23 cellular contexts compared by ENCODE assay signal in genomic region chr9:114233806-114234205, GRCh38.
DNase-seq lines count a peak whose midpoint lies in the region; ATAC-seq and TF ChIP-seq lines count a peak whose summit lies in the region.
"Had no signal": no experiment of that assay in that cellular context is flagged by ENCODE, and none has a peak within 500 bp of the region (broad histone marks: within the 10 kb centered on the region; RNA-seq: fewer than 3 reads in every experiment).

No MANE protein-coding gene starts in this region.

- TF ChIP-seq CTCF in adrenal gland (IDR thresholded peaks at IDR 0.05) (peak in 1 of 6 experiments; percentile 9), heart left ventricle (IDR thresholded peaks at IDR 0.05) (no peak), testis (IDR thresholded peaks at IDR 0.05) (no peak)

- no peak overlapping the region for H3K4me3 ChIP-seq in adrenal gland
- no peak overlapping the region for H3K4me3 ChIP-seq in heart left ventricle
- no peak overlapping the region for H3K4me3 ChIP-seq in muscle layer of duodenum (ENCODE audit: low read depth in 1 of 2, low read length in 2 of 2)
- no peak overlapping the region for H3K4me3 ChIP-seq in testis

- H3K36me3 ChIP-seq in adrenal gland (replicated peaks in 1 of 2), result no peaks in the 10 kb centered on the region
- H3K36me3 ChIP-seq in heart left ventricle, result no peaks in the 10 kb centered on the region
- no peaks in the 10 kb centered on the region for H3K36me3 ChIP-seq in muscle layer of duodenum (ENCODE audit: control insufficient read depth in 1 of 2, insufficient read depth in 2 of 2, low read length in 2 of 2)
- H3K36me3 ChIP-seq in testis (ENCODE audit: low read depth, missing control alignments), result no peaks in the 10 kb centered on the region
- H3K36me3 ChIP-seq: neutrophil had no signal

- TF ChIP-seq POLR2A in adrenal gland (IDR thresholded peaks at IDR 0.05) (no peak), heart left ventricle (IDR thresholded peaks at IDR 0.05) (no peak), testis (IDR thresholded peaks at IDR 0.05) (no peak)

- H3K27me3 ChIP-seq in adrenal gland (no peaks in the 10 kb centered on the region), heart left ventricle (no peaks in the 10 kb centered on the region), muscle layer of duodenum (ENCODE audit: low read depth, low read length) (no peaks in the 10 kb centered on the region), testis (no peaks in the 10 kb centered on the region)

- no peaks in the 10 kb centered on the region for H3K4me1 Mint-ChIP-seq in stimulated activated effector memory CD8-positive, alpha-beta T cell treated with anti-CD3 and anti-CD28 coated beads, Interleukin-12 subunit alpha, Interleukin-12 subunit beta, amount 100 ng/mL, for 72 hours
- H3K4me1 Mint-ChIP-seq: activated B cell treated with CpG ODN at 0.5 μM for 24 hours; activated T-helper 17 cell treated with anti-CD3 and anti-CD28 coated beads, Interleukin-2, amount 50 U/mL, for 72 hours had no signal

- H3K27ac ChIP-seq in adrenal gland (peak overlapping the region in 2 of 5 donors; percentile 40 to 60), heart left ventricle (peak overlapping the region in 6 of 12 donors; percentile 37 to 64 (median 50)), muscle layer of duodenum (ENCODE audit: low read length) (peak overlapping the region; percentile 33), testis (peak overlapping the region; percentile 26 to 74)
- H3K27ac ChIP-seq: neutrophil, RWPE1 had no signal

- no peaks in the 10 kb centered on the region for H3K36me3 Mint-ChIP-seq in stimulated activated effector memory CD8-positive, alpha-beta T cell treated with anti-CD3 and anti-CD28 coated beads, Interleukin-12 subunit alpha, Interleukin-12 subunit beta, amount 100 ng/mL, for 72 hours
- H3K36me3 Mint-ChIP-seq: activated naive CD4-positive, alpha-beta T cell treated with anti-CD3 and anti-CD28 coated beads, Interleukin-2, amount 50 U/mL, for 72 hours; CD14-positive monocyte had no signal

- WGBS in adrenal gland, 4 donors, result 58 to 71% (median 61%) methylated on average over 6 of the region's 6 CpGs
- 51 to 66% (median 59%) methylated on average over 6 of the region's 6 CpGs for WGBS in heart left ventricle, 4 donors
- WGBS in testis, 2 donors, result 50% methylated on average over 6 of the region's 6 CpGs

- peak in 2 of 4 donors; percentile 55 to 62 for ATAC-seq in heart left ventricle
- no peak for ATAC-seq in stimulated activated effector memory CD8-positive, alpha-beta T cell treated with anti-CD3 and anti-CD28 coated beads, Interleukin-12 subunit alpha, Interleukin-12 subunit beta, amount 100 ng/mL, for 72 hours
- ATAC-seq: activated naive CD4-positive, alpha-beta T cell treated with anti-CD3 and anti-CD28 coated beads, Interleukin-2, amount 50 U/mL, for 72 hours; activated T-helper 17 cell treated with anti-CD3 and anti-CD28 coated beads, Interleukin-2, amount 50 U/mL, for 72 hours; SK-N-SH treated with all-trans-retinoic acid at 6 μM for 48 hours had no signal

- H3K9me3 ChIP-seq in adrenal gland (replicated peaks in 1 of 3) (no peaks in the 10 kb centered on the region), heart left ventricle (no peaks in the 10 kb centered on the region), muscle layer of duodenum (ENCODE audit: control insufficient read depth in 1 of 2, low read length in 2 of 2) (no peaks in the 10 kb centered on the region), testis (no peaks in the 10 kb centered on the region)
- H3K9me3 ChIP-seq: neutrophil had no signal

- no peaks in the 10 kb centered on the region for H3K9me3 Mint-ChIP-seq in stimulated activated effector memory CD8-positive, alpha-beta T cell treated with anti-CD3 and anti-CD28 coated beads, Interleukin-12 subunit alpha, Interleukin-12 subunit beta, amount 100 ng/mL, for 72 hours
- H3K9me3 Mint-ChIP-seq: activated B cell treated with CpG ODN at 0.5 μM for 24 hours; activated naive CD4-positive, alpha-beta T cell treated with anti-CD3 and anti-CD28 coated beads, Interleukin-2, amount 50 U/mL, for 72 hours; activated T-helper 17 cell treated with anti-CD3 and anti-CD28 coated beads, Interleukin-2, amount 50 U/mL, for 72 hours; CD14-positive monocyte; T-helper 2 cell treated with Interferon-gamma antibody and Interleukin-4, amounts not matched to agents 5 μg/mL and 100 μg/mL, for 36 hours had no signal

- intact Hi-C loops in adrenal gland (cut with DNase I), result no loop called here
- intact Hi-C loops in heart left ventricle (cut with DNase I), result no loop called here
- intact Hi-C loops in testis (cut with DNase I; ENCODE audit: low total_unique reads), result no loop called here

- H3K4me1 ChIP-seq in adrenal gland (replicated peaks in 1 of 2) (peaks cover 0 to 4% of the 10 kb centered on the region in 2 donors), heart left ventricle (peaks cover 0 to 45% (median 18%) of the 10 kb centered on the region in 12 donors), muscle layer of duodenum (ENCODE audit: control insufficient read depth in 1 of 2, insufficient read depth in 2 of 2, low read length in 2 of 2) (peaks cover 2 to 9% of the 10 kb centered on the region in 2 donors), testis (peaks cover 57% of the 10 kb centered on the region)

- no peak overlapping the region for H3K27ac Mint-ChIP-seq in stimulated activated effector memory CD8-positive, alpha-beta T cell treated with anti-CD3 and anti-CD28 coated beads, Interleukin-12 subunit alpha, Interleukin-12 subunit beta, amount 100 ng/mL, for 72 hours
- H3K27ac Mint-ChIP-seq: activated B cell treated with CpG ODN at 0.5 μM for 24 hours; activated naive CD4-positive, alpha-beta T cell treated with anti-CD3 and anti-CD28 coated beads, Interleukin-2, amount 50 U/mL, for 72 hours; activated T-helper 17 cell treated with anti-CD3 and anti-CD28 coated beads, Interleukin-2, amount 50 U/mL, for 72 hours; T-helper 2 cell treated with Interferon-gamma antibody and Interleukin-4, amounts not matched to agents 5 μg/mL and 100 μg/mL, for 36 hours had no signal

- H3K4me3 Mint-ChIP-seq in stimulated activated effector memory CD8-positive, alpha-beta T cell treated with anti-CD3 and anti-CD28 coated beads, Interleukin-12 subunit alpha, Interleukin-12 subunit beta, amount 100 ng/mL, for 72 hours, result no peak overlapping the region
- H3K4me3 Mint-ChIP-seq: activated B cell treated with CpG ODN at 0.5 μM for 24 hours; activated T-helper 17 cell treated with anti-CD3 and anti-CD28 coated beads, Interleukin-2, amount 50 U/mL, for 72 hours; T-helper 2 cell treated with Interferon-gamma antibody and Interleukin-4, amounts not matched to agents 5 μg/mL and 100 μg/mL, for 36 hours had no signal

- DNase-seq in adrenal gland, result peak in 5 of 7 donors; percentile 8 to 59 (median 36)
- DNase-seq in heart left ventricle, result peak in 3 of 5 donors; percentile 48 to 70 (median 57)
- peak; percentile 54 for DNase-seq in testis
- no peak for DNase-seq in COLO829 (ENCODE audit: low spot score)
- DNase-seq in NCI-H2196 (lab: John Stamatoyannopoulos, UW; ENCODE audit: unreplicated experiment), result no peak
- no peak for DNase-seq in NCI-H146 treated with DMSO at 0.1 percent for 48 hours (lab: John Stamatoyannopoulos, UW; ENCODE audit: unreplicated experiment)
- no peak for DNase-seq in stimulated activated effector memory CD8-positive, alpha-beta T cell treated with anti-CD3 and anti-CD28 coated beads, Interleukin-12 subunit alpha, Interleukin-12 subunit beta, amount 100 ng/mL, for 72 hours (ENCODE audit: low spot score in 2 of 2)
- DNase-seq: activated B cell treated with CpG ODN at 0.5 μM for 24 hours; activated CD4-positive, alpha-beta T cell treated with anti-CD3 and anti-CD28 coated beads, Interleukin-2, amount 50 U/mL, for 4 hours; activated CD8-positive, alpha-beta memory T cell treated with anti-CD3 and anti-CD28 coated beads, Interleukin-2, amount 50 U/mL, for 4 hours; glutamatergic neuron; KG1; NCI-H146; NCI-H2227 treated with DMSO at 0.1 percent for 48 hours; NCI-H748 treated with DMSO at 0.1 percent for 48 hours had no signal

Comparison
In these comparisons a context has a peak if more than half of its experiments do, and no peak if none do; other contexts are left out.
1. DNase-seq: peak in adrenal gland (5 of 7), heart left ventricle (3 of 5) and testis (single experiment); none in COLO829 (single experiment), NCI-H2196 (single experiment), NCI-H146 treated with DMSO at 0.1 percent for 48 hours (single experiment) and stimulated activated effector memory CD8-positive, alpha-beta T cell treated with anti-CD3 and anti-CD28 coated beads, Interleukin-12 subunit alpha, Interleukin-12 subunit beta, amount 100 ng/mL, for 72 hours (0 of 2).